ENCODE assay signal across 8 cellular contexts in the genomic region with DNA sequence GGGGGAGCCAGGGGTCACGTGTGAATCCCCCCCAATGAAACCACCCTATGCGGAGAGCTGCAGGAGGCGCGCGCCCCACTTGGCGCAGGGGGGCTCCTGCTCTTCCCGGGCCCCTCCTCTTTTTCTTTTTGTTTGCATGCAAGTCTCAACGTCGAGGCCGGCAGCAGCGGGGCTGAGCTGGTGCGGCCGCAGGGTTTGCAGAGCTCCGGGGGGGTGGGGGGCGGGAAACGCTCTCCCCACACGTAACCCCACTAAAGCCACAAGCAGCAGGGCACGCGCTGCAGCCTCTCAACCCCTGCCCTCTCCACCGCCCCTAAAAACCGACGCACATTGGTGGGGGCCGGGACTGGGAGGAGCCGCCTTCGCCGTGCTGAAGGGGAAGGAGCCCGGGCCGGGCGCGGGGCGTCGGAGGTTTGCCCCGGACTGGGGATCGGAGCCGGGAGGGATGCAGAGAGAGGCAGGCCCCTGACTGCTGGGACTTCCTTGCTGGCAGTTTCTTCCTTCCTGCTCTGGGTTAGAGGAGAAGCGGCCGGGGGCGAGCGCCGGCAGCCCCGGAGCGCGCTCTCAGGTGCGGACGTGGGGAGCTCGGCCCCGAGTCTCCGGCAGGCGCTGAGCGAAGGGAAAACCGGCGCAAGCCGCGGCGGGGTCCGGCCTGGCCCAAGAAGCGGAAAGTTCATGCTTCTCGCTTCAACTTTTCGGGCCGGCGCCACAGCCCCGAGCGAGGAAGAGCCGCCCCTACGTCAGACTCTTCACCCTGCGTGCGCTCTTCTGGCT. TPM values are rescaled to one million over a fixed set of nuclear protein-coding genes. Genes with fewer than 3 reads are reported as not detected.
DNase-seq lines count a peak whose midpoint lies in the region; ATAC-seq and TF ChIP-seq lines count a peak whose summit lies in the region.

No MANE protein-coding gene starts in this region.

- H3K4me1 ChIP-seq in MM.1S (ENCODE audit: low read length) (no peaks in the 10 kb centered on the region), lung (ENCODE audit: control insufficient read depth in 2 of 2, insufficient read depth in 2 of 2, low read length in 2 of 2) (peaks cover 2 to 10% of the 10 kb centered on the region in 2 donors)

- H3K9ac ChIP-seq in MM.1S (ENCODE audit: low read length) = peak overlapping the region; percentile 25; the same call in 1 of the 2 replicates

- H3K4me3 ChIP-seq in MM.1S (ENCODE audit: low read length) (peak overlapping the region; percentile 75), lung (peak overlapping the region; percentile 63)

- no peaks in the 10 kb centered on the region for H3K9me3 ChIP-seq in MM.1S (replicated peaks; ENCODE audit: insufficient read depth, low read length)
- no peaks in the 10 kb centered on the region for H3K9me3 ChIP-seq in lung (ENCODE audit: control insufficient read depth in 2 of 2, insufficient read depth in 1 of 2, low read length in 1 of 2)

- TF ChIP-seq CTCF in MM.1S (IDR thresholded peaks at IDR 0.05; ENCODE audit: low read length) (no peak), lung (IDR thresholded peaks at IDR 0.05; ENCODE audit: control extremely low read depth, extremely low read depth) (no peak)

- H3K36me3 ChIP-seq in MM.1S (replicated peaks; ENCODE audit: insufficient read depth, low read length) = no peaks in the 10 kb centered on the region
- peaks cover 0 to 11% of the 10 kb centered on the region in 2 donors for H3K36me3 ChIP-seq in lung (ENCODE audit: control insufficient read depth in 2 of 2, insufficient read depth in 2 of 2, low read length in 2 of 2)

- peaks cover 22% of the 10 kb centered on the region for H3K27me3 ChIP-seq in MM.1S (replicated peaks; ENCODE audit: insufficient read depth, low read length)
- H3K27me3 ChIP-seq in lung (ENCODE audit: control insufficient read depth, insufficient read depth) = no peaks in the 10 kb centered on the region

- no peaks in the 10 kb centered on the region for H4K20me1 ChIP-seq in MM.1S (ENCODE audit: insufficient read depth, low read length)

- 1% methylated on average over 49 to 67 of the region's 67 CpGs for WGBS in lung, 2 donors

- no peak overlapping the region for H3K27ac ChIP-seq in MM.1S (ENCODE audit: low read length)
- H3K27ac ChIP-seq in lung (ENCODE audit: low read depth in 1 of 2, low read length in 1 of 2) = peak overlapping the region; percentile 88 to 100

- H3K79me2 ChIP-seq in MM.1S (ENCODE audit: low read length) = no peaks in the 10 kb centered on the region

- H3F3A ChIP-seq in MM.1S (ENCODE audit: insufficient read depth, low read length) = no peaks in the 10 kb centered on the region

- no peaks in the 10 kb centered on the region for H3K9me2 ChIP-seq in MM.1S (replicated peaks; ENCODE audit: insufficient read depth, low read length)

- ATAC-seq in GM21786 (IDR thresholded peaks at IDR 0.05; ENCODE audit: unreplicated experiment) = peak; percentile 29
- ATAC-seq in lung (ENCODE audit: insufficient read depth, low FRiP score) = peak; percentile 20

- H2AFZ ChIP-seq in MM.1S (ENCODE audit: low read length) = peak overlapping the region; percentile 80

- H3K4me2 ChIP-seq in MM.1S (ENCODE audit: low read depth, low read length) = peak overlapping the region; percentile 96

- peak; percentile 37 for DNase-seq in EL
- DNase-seq in MM.1S = no peak
- DNase-seq in activated CD4-positive, CD25-positive, alpha-beta regulatory T cell treated with anti-CD3 and anti-CD28 coated beads, Interleukin-2, amount 50 U/mL, for 72 hours = peak; percentile 80
- DNase-seq in dermis blood vessel endothelial cell = peak; percentile 35
- peak; percentile 63 for DNase-seq in lung (ENCODE audit: low spot score)
- DNase-seq in stimulated activated CD8-positive, alpha-beta memory T cell treated with anti-CD3 and anti-CD28 coated beads, Interleukin-4, amount 100 ng/mL, for 24 hours (ENCODE audit: low read depth) = peak; percentile 61
- no peak for DNase-seq in mucosa of gallbladder (ENCODE audit: low spot score)

RNA-seq across cellular contexts. Expression of a gene that starts 0.9 kb away (rescaled TPM):
- total RNA-seq in dermis blood vessel endothelial cell = 25.1 and 49.9 TPM in 2 replicates
- total RNA-seq in lung = 100 to 1,000 TPM; 107 to 133 TPM
- 10 to 100 TPM; 22.9 to 55.2 TPM for polyA plus RNA-seq in lung
- total RNA-seq in mucosa of gallbladder = 114 TPM

Comparison
In these comparisons a context has a peak if more than half of its experiments do, and no peak if none do; other contexts are left out.
1. DNase-seq: peak in EL (single experiment), activated CD4-positive, CD25-positive, alpha-beta regulatory T cell treated with anti-CD3 and anti-CD28 coated beads, Interleukin-2, amount 50 U/mL, for 72 hours (single experiment), dermis blood vessel endothelial cell (single experiment), lung (single experiment) and stimulated activated CD8-positive, alpha-beta memory T cell treated with anti-CD3 and anti-CD28 coated beads, Interleukin-4, amount 100 ng/mL, for 24 hours (single experiment); none in MM.1S (single experiment) and mucosa of gallbladder (single experiment).